Comparison of ENCODE assay signal across 22 cellular contexts in genomic region chr9:134871941-134872340, GRCh38. TPM values are rescaled to one million over a fixed set of nuclear protein-coding genes. Genes with fewer than 3 reads are reported as not detected.
A peak's percentile ranks its signal among the peaks of the same experiment; 100 is the strongest.
DNase-seq lines count a peak whose midpoint lies in the region; ATAC-seq, FAIRE-seq and TF ChIP-seq lines count a peak whose summit lies in the region.
"Had no signal": no experiment of that assay in that cellular context is flagged by ENCODE, and none has a peak within 500 bp of the region (broad histone marks: within the 10 kb centered on the region; RNA-seq: fewer than 3 reads in every experiment).

No MANE protein-coding gene starts in this region.

- POLR2A ChIA-PET in K562 (lab: Yijun Ruan, JAX): interaction anchor here (1.3 kb wide), 1 partner anchor 12 kb away, joined by 3 read pairs; no protein-coding TSS in a partner anchor

- peak overlapping the region; percentile 58 for H3K27ac Mint-ChIP-seq in neural progenitor cell

- peaks cover 2% of the 10 kb centered on the region for H3K9me3 Mint-ChIP-seq in neural progenitor cell

- no peaks in the 10 kb centered on the region; the same call in 2 of the 3 replicates for H3K79me2 ChIP-seq in K562 (ENCODE audit: control insufficient read depth, insufficient read depth, low read length)
- no peaks in the 10 kb centered on the region for H3K79me2 ChIP-seq in neural progenitor cell (ENCODE audit: low read depth)

- H3K36me3 ChIP-seq in K562 (ENCODE audit: control insufficient read depth, insufficient read depth, low read length): no peaks in the 10 kb centered on the region
- no peaks in the 10 kb centered on the region for H3K36me3 ChIP-seq in left ventricle myocardium inferior
- H3K36me3 ChIP-seq in neural progenitor cell: no peaks in the 10 kb centered on the region
- H3K36me3 ChIP-seq: adrenal gland, breast epithelium, HAP-1, vagina had no signal

- H3K9me1 ChIP-seq in K562 (ENCODE audit: control insufficient read depth, insufficient read depth, low read length): no peaks in the 10 kb centered on the region

- 8% methylated on average over 12 of the region's 12 CpGs for WGBS in K562 (ENCODE audit: insufficient coverage, low coverage, missing lambda C conversion rate)

- no peaks in the 10 kb centered on the region for H3K36me3 Mint-ChIP-seq in neural progenitor cell

- H3K27me3 ChIP-seq in K562 (ENCODE audit: control insufficient read depth in 2 of 2, insufficient read depth in 2 of 2, low read length in 2 of 2) (peaks cover 0 to 26% of the 10 kb centered on the region in 2 experiments; a peak in 2 of 5 replicates), left ventricle myocardium inferior (ENCODE audit: low read depth) (peaks cover 9% of the 10 kb centered on the region), neural progenitor cell (no peaks in the 10 kb centered on the region)
- H3K27me3 ChIP-seq: adrenal gland, breast epithelium, vagina had no signal

- TF ChIP-seq CTCF in K562 (IDR thresholded peaks at IDR 0.05 in 2 of 3, conservative IDR thresholded peaks at IDR 0.05 in 1 of 3; ENCODE audit: insufficient read depth in 2 of 3, low read depth in 1 of 3, low read length in 3 of 3) (no peak), left ventricle myocardium inferior (IDR thresholded peaks at IDR 0.05; ENCODE audit: borderline replicate concordance) (no peak), neural progenitor cell (IDR thresholded peaks at IDR 0.05) (no peak)

- CTCF ChIA-PET in K562 (lab: Yijun Ruan, JAX; ENCODE audit: low intra/inter-chr PET ratio): no interaction called here

- no peaks in the 10 kb centered on the region for H3F3A ChIP-seq in neural progenitor cell (ENCODE audit: low read depth)

- no peak overlapping the region for H3K4me2 ChIP-seq in K562 (ENCODE audit: insufficient read depth, low read length)
- no peak overlapping the region for H3K4me2 ChIP-seq in neural progenitor cell

- DNase-seq in EH (ENCODE audit: low read depth): peak; percentile 64
- no peak for DNase-seq in K562 (ENCODE audit: extremely low read depth in 1 of 4, low spot score in 3 of 4)
- peak; percentile 32 for DNase-seq in left ventricle myocardium inferior
- no peak for DNase-seq in neural progenitor cell (ENCODE audit: low spot score)
- DNase-seq in left lobe of liver (ENCODE audit: low spot score): no peak
- no peak for DNase-seq in HPDE6-E6E7 (ENCODE audit: extremely low spot score)
- DNase-seq: activated CD4-positive, alpha-beta T cell treated with anti-CD3 and anti-CD28 coated beads for 1 hour; activated T-cell treated with anti-CD3 and anti-CD28 coated beads, Interleukin-2, amount 50 U/mL, for 1 hour; C1 segment of cervical spinal cord; hippocampal formation; KG1; NCI-H1694; NCI-H748 treated with DMSO at 0.1 percent for 48 hours; occipital lobe; PC-3 had no signal

- H3K4me1 ChIP-seq in K562 (replicated peaks in 1 of 2; ENCODE audit: control insufficient read depth in 2 of 2, insufficient read depth in 2 of 2, low read length in 2 of 2) (no peaks in the 10 kb centered on the region), left ventricle myocardium inferior (peaks cover 17% of the 10 kb centered on the region), neural progenitor cell (no peaks in the 10 kb centered on the region)
- H3K4me1 ChIP-seq: adrenal gland, breast epithelium, HAP-1 had no signal

- H3K4me3 ChIP-seq in K562: no peak overlapping the region
- H3K4me3 ChIP-seq in left ventricle myocardium inferior: no peak overlapping the region
- no peak overlapping the region for H3K4me3 ChIP-seq in neural progenitor cell
- H3K4me3 ChIP-seq: adrenal gland, breast epithelium, HAP-1, vagina had no signal

- ATAC-seq in K562: no peak
- no peak for ATAC-seq in GM19397 (IDR thresholded peaks at IDR 0.05; ENCODE audit: unreplicated experiment)
- ATAC-seq in GM19452 (IDR thresholded peaks at IDR 0.05; ENCODE audit: unreplicated experiment): no peak
- no peak for ATAC-seq in left lobe of liver
- ATAC-seq: PC-3 had no signal

- in situ Hi-C loops in K562 (cut with MboI): no loop called here

- intact Hi-C loops in K562 (cut with micrococcal nuclease): no loop called here
- intact Hi-C loops in left ventricle myocardium inferior (cut with micrococcal nuclease): no loop called here

- H3K4me3 Mint-ChIP-seq in neural progenitor cell: no peak overlapping the region

- TF ChIP-seq RAD21 in K562 (CRISPR knock-in tag; conservative IDR thresholded peaks at IDR 0.05 in 1 of 2, IDR thresholded peaks at IDR 0.05 in 1 of 2): no peak

- H3K27ac ChIP-seq in K562 (ENCODE audit: extremely low read depth, low read depth, low read length) (no peak overlapping the region), left ventricle myocardium inferior (replicated peaks) (peak overlapping the region; percentile 30), neural progenitor cell (no peak overlapping the region)
- H3K27ac ChIP-seq: adrenal gland, breast epithelium, vagina had no signal

- H2AFZ ChIP-seq in K562 (ENCODE audit: low read depth, low read length) (no peak overlapping the region), neural progenitor cell (replicated peaks) (no peak overlapping the region)

- H4K20me1 ChIP-seq in K562 (replicated peaks; ENCODE audit: control insufficient read depth, insufficient read depth, low read length) (no peaks in the 10 kb centered on the region), neural progenitor cell (ENCODE audit: low read depth) (no peaks in the 10 kb centered on the region)

- H3K9me3 ChIP-seq in K562 (replicated peaks; ENCODE audit: control insufficient read depth, insufficient read depth, low read depth, low read length) (no peaks in the 10 kb centered on the region), left ventricle myocardium inferior (replicated peaks) (peaks cover 9% of the 10 kb centered on the region), neural progenitor cell (ENCODE audit: low read depth) (no peaks in the 10 kb centered on the region)
- H3K9me3 ChIP-seq: adrenal gland, breast epithelium, HAP-1, vagina had no signal

- H3K27me3 Mint-ChIP-seq in neural progenitor cell (ENCODE audit: insufficient read depth, low read depth): peaks cover 13% of the 10 kb centered on the region

- TF ChIP-seq POLR2A in K562 (conservative IDR thresholded peaks at IDR 0.05): no peak

- FAIRE-seq in K562 (lab: Jason Lieb, UNC): no peak
- FAIRE-seq: endometrium had no signal

- H3K4me1 Mint-ChIP-seq in neural progenitor cell: no peaks in the 10 kb centered on the region

- TF ChIP-seq EP300 in K562 (IDR thresholded peaks at IDR 0.05; ENCODE audit: low read length): no peak

- BruUV-seq in K562 (replicated peaks; lab: Mats Ljungman, UMichigan): TSS peak; percentile 88

- H3K9ac ChIP-seq in K562 (ENCODE audit: insufficient read depth in 1 of 2, low read depth in 2 of 2, low read length in 2 of 2) (no peak overlapping the region), neural progenitor cell (no peak overlapping the region)

TF ChIP-seq in K562, 482 proteins besides CTCF, POLR2A, EP300 and RAD21:
- TF ChIP-seq SREBF1 (IDR thresholded peaks at IDR 0.05; ENCODE audit: borderline replicate concordance, low read depth, low read length) (no peak), NELFE (IDR thresholded peaks at IDR 0.05; ENCODE audit: insufficient read depth, insufficient read length) (no peak), ZNF124 (CRISPR knock-in tag; IDR thresholded peaks at IDR 0.05) (no peak), HMG20A (CRISPR knock-in tag; conservative IDR thresholded peaks at IDR 0.05) (no peak), KLF6 (CRISPR knock-in tag; IDR thresholded peaks at IDR 0.05; ENCODE audit: borderline replicate concordance) (no peak), ZFP36 (IDR thresholded peaks at IDR 0.05; ENCODE audit: low read depth, low read length, partially characterized antibody) (no peak), ZNF282 (CRISPR knock-in tag; IDR thresholded peaks at IDR 0.05) (no peak)

RNA-seq across cellular contexts. Expression of gene FCN2, which starts 8.7 kb away (rescaled TPM):
- total RNA-seq in K562 (2011; cell fraction: chromatin; rRNA removed; ENCODE audit: low replicate concordance): not detected in 2 replicates
- not detected in 2 replicates for total RNA-seq in K562 (2011; cell fraction: nucleolus; rRNA removed)
- total RNA-seq in K562 (2011; cell fraction: nucleoplasm; rRNA removed): not detected in 2 replicates
- total RNA-seq in K562 (2014; rRNA removed) (not detected in 2 replicates), K562 (2014; rRNA removed; fragmentation: Illumina TruSeq; extraction: Trizol) (not detected in 2 replicates), K562 (2015; rRNA removed; fragmentation: Illumina TruSeq; extraction: Trizol) (not detected in 2 replicates), K562 (2021) (not detected in 2 replicates), left ventricle myocardium inferior (not detected), neural progenitor cell (ENCODE audit: low replicate concordance) (not detected in 2 replicates), left lobe of liver (95.7 TPM)
- polyA plus RNA-seq in K562 (2011; rRNA removed) (not detected in 2 replicates), K562 (2014; fragmentation: Illumina TruSeq; extraction: Trizol) (not detected in 2 replicates), K562 (2014; fragmentation: Nextera tagmentation; extraction: Ambion mirVana) (not detected), K562 (2014; rRNA removed) (not detected in 2 replicates)
- polyA plus RNA-seq in K562 (2011; cell fraction: cytosol; rRNA removed): not detected in 2 replicates
- not detected in 2 replicates for polyA plus RNA-seq in K562 (2011; cell fraction: nucleus; rRNA removed)
- not detected in 2 replicates for polyA plus RNA-seq in K562 (2012)
- polyA minus RNA-seq in K562 (2011; rRNA and poly(A)+ RNA removed): not detected in 2 replicates
- not detected in 2 replicates for polyA minus RNA-seq in K562 (2011; cell fraction: cytosol; rRNA and poly(A)+ RNA removed)
- not detected in 2 replicates for polyA minus RNA-seq in K562 (2011; cell fraction: nucleus; rRNA and poly(A)+ RNA removed)
- total RNA-seq: occipital lobe, PC-3, vagina had no signal

RNA-seq across cellular contexts. Expression of gene FCN1, which starts 45.8 kb away (rescaled TPM):
- total RNA-seq in K562 (2011; cell fraction: chromatin; rRNA removed; ENCODE audit: low replicate concordance): not detected in 2 replicates
- total RNA-seq in K562 (2011; cell fraction: nucleolus; rRNA removed): not detected in 2 replicates
- total RNA-seq in K562 (2011; cell fraction: nucleoplasm; rRNA removed): not detected in 2 replicates
- not detected in 2 replicates for total RNA-seq in K562 (2014; rRNA removed)
- not detected in 2 replicates for total RNA-seq in K562 (2014; rRNA removed; fragmentation: Illumina TruSeq; extraction: Trizol)
- not detected in 2 replicates for total RNA-seq in K562 (2015; rRNA removed; fragmentation: Illumina TruSeq; extraction: Trizol)
- not detected in 2 replicates for total RNA-seq in K562 (2021)
- not detected in 2 replicates for polyA plus RNA-seq in K562 (2011; rRNA removed)
- not detected in 2 replicates for polyA plus RNA-seq in K562 (2011; cell fraction: cytosol; rRNA removed)
- not detected in 2 replicates for polyA plus RNA-seq in K562 (2011; cell fraction: nucleus; rRNA removed)
- polyA plus RNA-seq in K562 (2012): not detected in 2 replicates
- polyA plus RNA-seq in K562 (2014; fragmentation: Illumina TruSeq; extraction: Trizol): not detected in 2 replicates
- polyA plus RNA-seq in K562 (2014; fragmentation: Nextera tagmentation; extraction: Ambion mirVana): not detected
- polyA plus RNA-seq in K562 (2014; rRNA removed): not detected in 2 replicates
- not detected in 2 replicates for polyA minus RNA-seq in K562 (2011; rRNA and poly(A)+ RNA removed)
- not detected in 2 replicates for polyA minus RNA-seq in K562 (2011; cell fraction: cytosol; rRNA and poly(A)+ RNA removed)
- not detected in 2 replicates for polyA minus RNA-seq in K562 (2011; cell fraction: nucleus; rRNA and poly(A)+ RNA removed)
- total RNA-seq in left ventricle myocardium inferior: 2.9 TPM
- not detected in 2 replicates for total RNA-seq in neural progenitor cell (ENCODE audit: low replicate concordance)
- total RNA-seq in left lobe of liver: 0.93 TPM
- total RNA-seq: PC-3 had no signal

Comparison
In these comparisons a context has a peak if more than half of its experiments do, and no peak if none do; other contexts are left out.
1. DNase-seq: peak in EH (single experiment) and left ventricle myocardium inferior (single experiment); none in K562 (0 of 4), neural progenitor cell (single experiment), left lobe of liver (single experiment) and HPDE6-E6E7 (single experiment).
2. RNA of gene FCN2, which starts 8.7 kb away (total RNA-seq): 95.7 TPM in left lobe of liver (single experiment); not detected in left ventricle myocardium inferior (single experiment), not detected in K562 and not detected in neural progenitor cell; every median in the first group is over 10 times any median in the second.